8 cellular contexts compared by ENCODE assay signal in the genomic region with DNA sequence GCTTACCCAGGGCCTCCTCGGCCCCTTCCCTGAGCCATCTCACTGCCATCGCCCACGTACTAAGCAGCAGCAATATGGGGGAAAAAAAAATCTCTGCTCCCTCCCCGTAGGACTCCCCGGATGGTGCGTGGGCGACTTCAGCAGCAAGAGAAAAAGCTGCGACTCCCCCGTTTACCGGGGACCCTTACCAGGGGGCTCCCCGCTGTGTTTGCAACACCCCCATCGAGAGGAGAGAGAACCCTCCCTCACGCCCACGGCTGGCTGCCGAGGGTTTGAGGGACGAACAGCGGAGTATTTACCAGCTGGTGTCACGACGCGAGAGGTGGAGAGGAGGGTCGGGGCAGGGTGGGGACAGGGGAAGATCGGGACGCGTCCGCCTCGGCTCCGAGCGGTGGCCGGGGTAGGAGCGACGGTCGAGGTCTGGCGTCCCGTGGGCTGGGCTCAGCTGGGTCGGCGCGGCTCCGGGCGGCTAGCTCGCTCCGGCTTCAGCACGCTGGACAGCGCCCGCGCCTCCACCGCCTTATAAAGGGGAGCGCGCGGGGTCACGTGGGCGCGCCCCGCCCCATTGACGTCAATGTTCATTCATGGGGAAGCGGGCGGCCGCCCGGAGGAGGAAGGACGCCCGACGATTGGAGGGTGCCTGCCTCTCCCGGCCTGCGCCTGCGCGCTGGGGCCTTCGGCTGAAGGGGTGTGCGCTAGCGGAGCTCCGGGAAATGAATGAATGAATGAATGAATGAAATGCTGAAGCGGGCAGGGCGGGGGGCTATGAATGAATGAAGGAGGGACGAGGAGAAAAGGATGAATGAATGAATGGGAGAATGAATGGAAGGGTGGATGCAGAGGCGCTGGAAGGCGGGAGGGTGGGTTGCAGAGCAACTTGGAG. TPM values are rescaled to one million over a fixed set of nuclear protein-coding genes. Genes with fewer than 3 reads are reported as not detected.
A peak's percentile ranks its signal among the peaks of the same experiment; 100 is the strongest.
DNase-seq lines count a peak whose midpoint lies in the region; ATAC-seq, FAIRE-seq and TF ChIP-seq lines count a peak whose summit lies in the region.

A gene (minus strand): TSS at position 495 of the 883 bp plus-strand sequence. CDS start 726 bp downstream, outside the sequence.

- no peaks in the 10 kb centered on the region for H3K9me3 ChIP-seq in A549
- H3K9me3 ChIP-seq in kidney (ENCODE audit: control insufficient read depth in 1 of 2, low read length in 2 of 2) = no peaks in the 10 kb centered on the region

- FAIRE-seq in A549 (lab: Jason Lieb, UNC) = no peak
- no peak for FAIRE-seq in kidney (lab: Jason Lieb, UNC)

- TF ChIP-seq CTCF in A549 (IDR thresholded peaks at IDR 0.05) = no peak
- TF ChIP-seq CTCF in kidney (IDR thresholded peaks at IDR 0.05; ENCODE audit: borderline replicate concordance, extremely low read depth, insufficient read depth) = no peak

- peak within 1 kb of the TSS; percentile 54 for H3K4me3 ChIP-seq in A549
- peak within 1 kb of the TSS in 1 of 2 donors; percentile 21 for H3K4me3 ChIP-seq in kidney (ENCODE audit: low read length in 2 of 2)

- H3K4me1 ChIP-seq in A549 (peaks cover 86% of the 10 kb centered on the region), kidney (ENCODE audit: control insufficient read depth in 1 of 2, insufficient read depth in 1 of 2, low read depth in 1 of 2, low read length in 2 of 2) (peaks cover 5 to 24% of the 10 kb centered on the region in 2 donors)

- CTCF ChIA-PET in A549 (lab: Yijun Ruan, JAX) = interaction anchor here (0.8 to 16.1 kb wide), 8 partner anchors 10 to 338 kb away, joined by 3 to 235 read pairs (median 4); a partner anchor contains a TSS

- DNase-seq in A549 (ENCODE audit: low read depth in 1 of 2, low spot score in 1 of 2) (peak; percentile 92 to 96), NCI-H446 treated with DMSO at 0.1 percent for 48 hours (lab: John Stamatoyannopoulos, UW) (peak; percentile 81), kidney (peak; percentile 98)
- DNase-seq in central memory CD4-positive, alpha-beta T cell = peak; percentile 88
- peak; percentile 74 to 91 (median 86) for DNase-seq in stimulated activated CD4-positive, alpha-beta T cell treated with anti-CD3 and anti-CD28 coated beads, Interleukin-1b, Interleukin-23, amount 100 ng/mL, for 24 hours (ENCODE audit: low read depth in 4 of 4, low spot score in 1 of 4)

- no peak within 1 kb of the TSS for H3K9ac ChIP-seq in kidney (ENCODE audit: low read length in 2 of 2)

- TF ChIP-seq EP300 in A549 (IDR thresholded peaks at IDR 0.05) = no peak

- POLR2A ChIA-PET in A549 (lab: Yijun Ruan, JAX) = interaction anchor here (0.5 to 2.4 kb wide), 9 partner anchors 8 to 736 kb away, joined by 3 to 16 read pairs (median 3); a partner anchor contains a TSS

- ATAC-seq in A549 (peak; percentile 51 to 74; a peak in 5 of 6 replicates), GM18907 (IDR thresholded peaks at IDR 0.05; ENCODE audit: unreplicated experiment) (peak; percentile 71), HG03354 (IDR thresholded peaks at IDR 0.05; ENCODE audit: poor library complexity, severe bottlenecking, unreplicated experiment) (peak; percentile 62)
- peak; percentile 83 to 85 for ATAC-seq in activated CD4-positive, CD25-positive, alpha-beta regulatory T cell treated with anti-CD3 and anti-CD28 coated beads, Interleukin-2, amount 50 U/mL, for 24 hours

- TF ChIP-seq POLR2A in A549 (IDR thresholded peaks at IDR 0.05; ENCODE audit: low read length) = 0 out of 2 replicates have a peak, but pooled peaks have one; percentile 21

- 15% methylated on average over 61 of the region's 74 CpGs for WGBS in A549 (ENCODE audit: missing lambda C conversion rate)

- no peaks in the 10 kb centered on the region for H3K36me3 ChIP-seq in kidney (ENCODE audit: control insufficient read depth in 1 of 2, insufficient read depth in 2 of 2, low read length in 2 of 2)

- intact Hi-C loops in kidney (cut with DNase I) = no loop called here

- H3K4me2 ChIP-seq in A549 = peak within 1 kb of the TSS; percentile 98

- no peak for TF ChIP-seq RAD21 in A549 (conservative IDR thresholded peaks at IDR 0.05 in 1 of 2, IDR thresholded peaks at IDR 0.05 in 1 of 2)

- H3K27ac ChIP-seq in A549 (peak within 1 kb of the TSS; percentile 9 to 83; a peak in 4 of 6 replicates), kidney (ENCODE audit: low read depth in 2 of 2, low read length in 2 of 2) (no peak within 1 kb of the TSS)

TF ChIP-seq in A549, 52 proteins besides CTCF, POLR2A, EP300 and RAD21 (continues in another document):
- TF ChIP-seq CHD4 (IDR thresholded peaks at IDR 0.05; ENCODE audit: borderline replicate concordance) (no peak), CEBPB (IDR thresholded peaks at IDR 0.05) (no peak), POLR2AphosphoS2 (conservative IDR thresholded peaks at IDR 0.05; ENCODE audit: low read length) (no peak), ZSCAN20 (CRISPR knock-in tag; IDR thresholded peaks at IDR 0.05) (peak; percentile 82; the same call in 1 of the 2 replicates), FOSB (CRISPR knock-in tag; IDR thresholded peaks at IDR 0.05) (no peak), JUNB (IDR thresholded peaks at IDR 0.05) (no peak), RCOR1 (IDR thresholded peaks at IDR 0.05; ENCODE audit: low read depth, low read length) (no peak), CBX8 (IDR thresholded peaks at IDR 0.05) (no peak), ZNF302 (CRISPR knock-in tag; IDR thresholded peaks at IDR 0.05) (no peak), EHF (CRISPR knock-in tag; IDR thresholded peaks at IDR 0.05) (no peak), HOXB13 (CRISPR knock-in tag; IDR thresholded peaks at IDR 0.05; ENCODE audit: low read depth) (peak; percentile 71; the same call in 1 of the 2 replicates), EHMT2 (IDR thresholded peaks at IDR 0.05; ENCODE audit: low read depth) (0 out of 2 replicates have a peak, but pooled peaks have one; percentile 5), CBX2 (IDR thresholded peaks at IDR 0.05; ENCODE audit: borderline replicate concordance, low read depth) (no peak), JUN (IDR thresholded peaks at IDR 0.05) (peak in 1 of 2 experiments; percentile 46; a peak in 1 of 5 replicates), TFCP2L1 (CRISPR knock-in tag; IDR thresholded peaks at IDR 0.05) (peak; percentile 90; the same call in 1 of the 2 replicates), SREBF2 (IDR thresholded peaks at IDR 0.05) (no peak), ESRRA (IDR thresholded peaks at IDR 0.05; ENCODE audit: borderline replicate concordance, low read length) (no peak), HOXA7 (CRISPR knock-in tag; IDR thresholded peaks at IDR 0.05) (no peak), FOXS1 (CRISPR knock-in tag; IDR thresholded peaks at IDR 0.05) (no peak), HEYL (CRISPR knock-in tag; IDR thresholded peaks at IDR 0.05) (no peak), BHLHE40 (IDR thresholded peaks at IDR 0.05; ENCODE audit: low read depth, low read length) (peak; percentile 36; the same call in 1 of the 2 replicates), SMC3 (IDR thresholded peaks at IDR 0.05) (no peak), RNF2 (IDR thresholded peaks at IDR 0.05; ENCODE audit: borderline replicate concordance, low read depth) (no peak), ZC3H11A (IDR thresholded peaks at IDR 0.05) (no peak), RARB (CRISPR knock-in tag; IDR thresholded peaks at IDR 0.05) (no peak), MAZ (IDR thresholded peaks at IDR 0.05; ENCODE audit: borderline replicate concordance, low read depth, low read length) (no peak)
- TF ChIP-seq, protein P1, sequence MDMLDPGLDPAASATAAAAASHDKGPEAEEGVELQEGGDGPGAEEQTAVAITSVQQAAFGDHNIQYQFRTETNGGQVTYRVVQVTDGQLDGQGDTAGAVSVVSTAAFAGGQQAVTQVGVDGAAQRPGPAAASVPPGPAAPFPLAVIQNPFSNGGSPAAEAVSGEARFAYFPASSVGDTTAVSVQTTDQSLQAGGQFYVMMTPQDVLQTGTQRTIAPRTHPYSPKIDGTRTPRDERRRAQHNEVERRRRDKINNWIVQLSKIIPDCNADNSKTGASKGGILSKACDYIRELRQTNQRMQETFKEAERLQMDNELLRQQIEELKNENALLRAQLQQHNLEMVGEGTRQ (IDR thresholded peaks at IDR 0.05) = peak; percentile 97
- TF ChIP-seq, protein P2, sequence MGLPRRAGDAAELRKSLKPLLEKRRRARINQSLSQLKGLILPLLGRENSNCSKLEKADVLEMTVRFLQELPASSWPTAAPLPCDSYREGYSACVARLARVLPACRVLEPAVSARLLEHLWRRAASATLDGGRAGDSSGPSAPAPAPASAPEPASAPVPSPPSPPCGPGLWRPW (IDR thresholded peaks at IDR 0.05) = no peak
- TF ChIP-seq, protein P3, sequence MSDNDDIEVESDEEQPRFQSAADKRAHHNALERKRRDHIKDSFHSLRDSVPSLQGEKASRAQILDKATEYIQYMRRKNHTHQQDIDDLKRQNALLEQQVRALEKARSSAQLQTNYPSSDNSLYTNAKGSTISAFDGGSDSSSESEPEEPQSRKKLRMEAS (IDR thresholded peaks at IDR 0.05) = peak; percentile 87
- TF ChIP-seq, protein P4, sequence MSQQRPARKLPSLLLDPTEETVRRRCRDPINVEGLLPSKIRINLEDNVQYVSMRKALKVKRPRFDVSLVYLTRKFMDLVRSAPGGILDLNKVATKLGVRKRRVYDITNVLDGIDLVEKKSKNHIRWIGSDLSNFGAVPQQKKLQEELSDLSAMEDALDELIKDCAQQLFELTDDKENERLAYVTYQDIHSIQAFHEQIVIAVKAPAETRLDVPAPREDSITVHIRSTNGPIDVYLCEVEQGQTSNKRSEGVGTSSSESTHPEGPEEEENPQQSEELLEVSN (IDR thresholded peaks at IDR 0.05; ENCODE audit: borderline replicate concordance, low read depth) = peak; percentile 55; the same call in 1 of the 2 replicates
- TF ChIP-seq, protein P5, sequence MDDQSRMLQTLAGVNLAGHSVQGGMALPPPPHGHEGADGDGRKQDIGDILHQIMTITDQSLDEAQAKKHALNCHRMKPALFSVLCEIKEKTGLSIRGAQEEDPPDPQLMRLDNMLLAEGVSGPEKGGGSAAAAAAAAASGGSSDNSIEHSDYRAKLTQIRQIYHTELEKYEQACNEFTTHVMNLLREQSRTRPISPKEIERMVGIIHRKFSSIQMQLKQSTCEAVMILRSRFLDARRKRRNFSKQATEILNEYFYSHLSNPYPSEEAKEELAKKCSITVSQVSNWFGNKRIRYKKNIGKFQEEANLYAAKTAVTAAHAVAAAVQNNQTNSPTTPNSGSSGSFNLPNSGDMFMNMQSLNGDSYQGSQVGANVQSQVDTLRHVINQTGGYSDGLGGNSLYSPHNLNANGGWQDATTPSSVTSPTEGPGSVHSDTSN (IDR thresholded peaks at IDR 0.05) = no peak

RNA-seq across cellular contexts. Expression of the gene that starts here (rescaled TPM):
- polyA plus RNA-seq in A549 (2011; rRNA removed) (0.16 and 0.21 TPM in 2 replicates), A549 (2017; fragmentation: RNase III; extraction: RNeasy Plus Mini Kit Qiagen cat#74134 plus additional on column Dnase treatment) (1.4 to 2.7 TPM (median 2.0 TPM) in 3 replicates), kidney (ENCODE audit: insufficient read depth, low read depth, low replicate concordance) (2.2 TPM)
- 0.42 and 0.73 TPM in 2 replicates for polyA plus RNA-seq in A549 (2012; cell fraction: cytosol; rRNA removed)
- polyA plus RNA-seq in A549 (2012; cell fraction: nucleus; rRNA removed) = 0.97 and 1.7 TPM in 2 replicates
- polyA minus RNA-seq in A549 (2011; rRNA and poly(A)+ RNA removed) = 0.17 TPM in 1 of 2 replicates, not detected in the other
- total RNA-seq in kidney = 0.38 TPM

Comparison
In these comparisons a context has a peak if more than half of its experiments do, and no peak if none do; other contexts are left out.
1. H3K27ac ChIP-seq: peak in A549 (2 of 2); none in kidney (0 of 2).
2. Peak in every context shown above with its lines, with median percentiles within 50 percentile points of each other: ATAC-seq and DNase-seq.